In genomic region chr3:83321891-83322290, GRCh38 we compare ENCODE assay signal across 26 cellular contexts.
"Had no signal": no experiment of that assay in that cellular context is flagged by ENCODE, and none has a peak within 500 bp of the region (broad histone marks: within the 10 kb centered on the region; RNA-seq: fewer than 3 reads in every experiment).

No MANE protein-coding gene starts in this region.

- H3K9me3 ChIP-seq: gastrocnemius medialis, pancreas, psoas muscle, right atrium auricular region, suprapubic skin, tibial artery, upper lobe of right lung had no signal

- ATAC-seq: activated CD8-positive, alpha-beta T cell treated with anti-CD3 and anti-CD28 coated beads for 36 hours; activated naive CD4-positive, alpha-beta T cell treated with anti-CD3 and anti-CD28 coated beads, Interleukin-2, amount 50 U/mL, for 72 hours; activated T-cell treated with anti-CD3 and anti-CD28 coated beads, Interleukin-2, amount 50 U/mL, for 72 hours; effector memory CD8-positive, alpha-beta T cell; gastrocnemius medialis; left colon; naive thymus-derived CD4-positive, alpha-beta T cell; pancreas; psoas muscle; stimulated activated naive B cell treated with anti-CD40 and anti-IgM and Interleukin-4, amounts not matched to agents 10 μg/mL and 1 μg/mL and 100 μg/mL, for 72 hours; upper lobe of right lung had no signal

- H3K36me3 ChIP-seq: brain microvascular endothelial cell, gastrocnemius medialis, pancreas, right atrium auricular region, stomach, suprapubic skin, tibial artery, upper lobe of right lung had no signal

- H3K27me3 ChIP-seq: brain microvascular endothelial cell, gastrocnemius medialis, pancreas, right atrium auricular region, stomach, suprapubic skin, tibial artery, upper lobe of right lung had no signal

- H3K27ac ChIP-seq: brain microvascular endothelial cell, gastrocnemius medialis, pancreas, psoas muscle, right atrium auricular region, stomach, suprapubic skin, tibial artery, upper lobe of right lung had no signal

- DNase-seq: activated B cell treated with CpG ODN at 0.5 μM for 24 hours; activated CD4-positive, alpha-beta T cell treated with anti-CD3 and anti-CD28 coated beads, Interleukin-2, amount 50 U/mL, for 1 hour; activated CD8-positive, alpha-beta T cell treated with anti-CD3 and anti-CD28 coated beads for 36 hours; activated naive CD4-positive, alpha-beta T cell; activated T-cell treated with anti-CD3 and anti-CD28 coated beads, Interleukin-2, amount 50 U/mL, for 72 hours; brain microvascular endothelial cell; cortex of kidney; effector memory CD8-positive, alpha-beta T cell; erythroblast; gastrocnemius medialis; glutamatergic neuron; kidney; left colon; nucleus accumbens; pancreas; psoas muscle; stimulated activated CD4-positive, alpha-beta T cell treated with anti-CD3 and anti-CD28 coated beads, Interleukin-15, amount 100 ng/mL, for 24 hours; stimulated activated CD4-positive, alpha-beta T cell treated with anti-CD3 and anti-CD28 coated beads, Interleukin-2, amount 100 ng/mL, for 24 hours; stimulated activated naive B cell treated with anti-CD40 and anti-IgM and Interleukin-4, amounts not matched to agents 10 μg/mL and 1 μg/mL and 100 μg/mL, for 72 hours; stomach; tibial artery; upper lobe of right lung had no signal

- H3K4me1 ChIP-seq: gastrocnemius medialis, pancreas, psoas muscle, right atrium auricular region, stomach, suprapubic skin, tibial artery, upper lobe of right lung had no signal

- H3K4me3 ChIP-seq: gastrocnemius medialis, pancreas, psoas muscle, right atrium auricular region, stomach, suprapubic skin, tibial artery, upper lobe of right lung had no signal
